Comparison of ENCODE assay signal across 1 cellular context in genomic region chr6:30748851-30749540, GRCh38.
A peak's percentile ranks its signal among the peaks of the same experiment; 100 is the strongest.
TF ChIP-seq lines count a peak whose summit lies in the region.

No MANE protein-coding gene starts in this region.

TF ChIP-seq in HepG2, 621 proteins besides CTCF, POLR2A, EP300 and RAD21 (continued from another document and continues in another):
- TF ChIP-seq RBFOX2 (IDR thresholded peaks at IDR 0.05; ENCODE audit: low read depth, low read length) (peak; percentile 81), LCORL (IDR thresholded peaks at IDR 0.05) (no peak), LCORL (CRISPR knock-in tag; IDR thresholded peaks at IDR 0.05) (peak; percentile 43), HMGA1 (CRISPR knock-in tag; conservative IDR thresholded peaks at IDR 0.05) (no peak), EHMT2 (IDR thresholded peaks at IDR 0.05; ENCODE audit: borderline replicate concordance, low read depth, low read length) (no peak), SKI (IDR thresholded peaks at IDR 0.05; ENCODE audit: partially characterized antibody) (peak; percentile 38), MED13 (CRISPR knock-in tag; IDR thresholded peaks at IDR 0.05) (no peak), CCDC6 (CRISPR knock-in tag; IDR thresholded peaks at IDR 0.05) (no peak), ZNF350 (CRISPR knock-in tag; IDR thresholded peaks at IDR 0.05; ENCODE audit: borderline replicate concordance, low read depth) (peak; percentile 62; the same call in 1 of the 2 replicates), ZNF263 (CRISPR knock-in tag; IDR thresholded peaks at IDR 0.05) (no peak), ZSCAN25 (CRISPR knock-in tag; IDR thresholded peaks at IDR 0.05) (no peak; the same call in 1 of the 2 replicates), USF2 (IDR thresholded peaks at IDR 0.05; ENCODE audit: low read depth, low read length) (no peak), USF2 (CRISPR knock-in tag; IDR thresholded peaks at IDR 0.05; ENCODE audit: borderline replicate concordance) (no peak), POLR2AphosphoS2 (IDR thresholded peaks at IDR 0.05; ENCODE audit: low read depth, low read length) (no peak), ZSCAN30 (CRISPR knock-in tag; IDR thresholded peaks at IDR 0.05) (no peak), ZBTB1 (CRISPR knock-in tag; IDR thresholded peaks at IDR 0.05; ENCODE audit: borderline replicate concordance) (0 out of 2 replicates have a peak, but pooled peaks have one; percentile 11), ARID4A (CRISPR knock-in tag; IDR thresholded peaks at IDR 0.05; ENCODE audit: borderline replicate concordance) (peak; percentile 44; the same call in 1 of the 2 replicates), SKIL (CRISPR knock-in tag; IDR thresholded peaks at IDR 0.05; ENCODE audit: borderline replicate concordance) (0 out of 2 replicates have a peak, but pooled peaks have one; percentile 16), ZNF451 (CRISPR knock-in tag; IDR thresholded peaks at IDR 0.05) (peak; percentile 65; the same call in 1 of the 2 replicates), ZNF782 (CRISPR knock-in tag; IDR thresholded peaks at IDR 0.05; ENCODE audit: borderline replicate concordance) (no peak), ZNF709 (CRISPR knock-in tag; IDR thresholded peaks at IDR 0.05) (no peak; the same call in 1 of the 2 replicates), CREBL2 (CRISPR knock-in tag; IDR thresholded peaks at IDR 0.05; ENCODE audit: borderline replicate concordance) (0 out of 2 replicates have a peak, but pooled peaks have one; percentile 52), MXD3 (CRISPR knock-in tag; IDR thresholded peaks at IDR 0.05) (0 out of 2 replicates have a peak, but pooled peaks have one; percentile 24), ZNF776 (CRISPR knock-in tag; IDR thresholded peaks at IDR 0.05) (no peak), ARNTL (CRISPR knock-in tag; IDR thresholded peaks at IDR 0.05) (no peak; the same call in 1 of the 2 replicates), PHF21A (CRISPR knock-in tag; IDR thresholded peaks at IDR 0.05) (peak; percentile 64; the same call in 1 of the 2 replicates), ZMYM4 (CRISPR knock-in tag; IDR thresholded peaks at IDR 0.05) (0 out of 2 replicates have a peak, but pooled peaks have one; percentile 37), PAF1 (CRISPR knock-in tag; IDR thresholded peaks at IDR 0.05) (no peak; the same call in 1 of the 2 replicates), ATF1 (CRISPR knock-in tag; IDR thresholded peaks at IDR 0.05) (no peak; the same call in 1 of the 2 replicates), ZNF639 (CRISPR knock-in tag; conservative IDR thresholded peaks at IDR 0.05) (no peak), HDAC1 (CRISPR knock-in tag; IDR thresholded peaks at IDR 0.05) (no peak; the same call in 1 of the 2 replicates), IRX3 (CRISPR knock-in tag; IDR thresholded peaks at IDR 0.05; ENCODE audit: borderline replicate concordance, low read depth) (no peak), YEATS2 (CRISPR knock-in tag; IDR thresholded peaks at IDR 0.05; ENCODE audit: borderline replicate concordance) (peak; percentile 49; the same call in 1 of the 2 replicates), ATF4 (CRISPR knock-in tag; IDR thresholded peaks at IDR 0.05) (0 out of 4 replicates have a peak, but pooled peaks of 1 of the 2 experiments have one; percentile 11), AFF4 (CRISPR knock-in tag; IDR thresholded peaks at IDR 0.05) (no peak; the same call in none of the 2 replicates), JARID2 (CRISPR knock-in tag; IDR thresholded peaks at IDR 0.05; ENCODE audit: insufficient replicate concordance) (no peak), ZNF343 (CRISPR knock-in tag; IDR thresholded peaks at IDR 0.05) (no peak), BRCA1 (CRISPR knock-in tag; IDR thresholded peaks at IDR 0.05) (no peak), ZNF841 (CRISPR knock-in tag; IDR thresholded peaks at IDR 0.05; ENCODE audit: borderline replicate concordance) (no peak), ZNF317 (CRISPR knock-in tag; IDR thresholded peaks at IDR 0.05) (0 out of 2 replicates have a peak, but pooled peaks have one; percentile 33), FOSL1 (CRISPR knock-in tag; IDR thresholded peaks at IDR 0.05; ENCODE audit: borderline replicate concordance) (no peak), ZNF597 (CRISPR knock-in tag; IDR thresholded peaks at IDR 0.05) (no peak), NFKBIZ (CRISPR knock-in tag; IDR thresholded peaks at IDR 0.05) (no peak), E2F2 (CRISPR knock-in tag; IDR thresholded peaks at IDR 0.05; ENCODE audit: borderline replicate concordance) (no peak), ZNF589 (CRISPR knock-in tag; conservative IDR thresholded peaks at IDR 0.05) (no peak), DMAP1 (CRISPR knock-in tag; IDR thresholded peaks at IDR 0.05) (no peak), ZZZ3 (CRISPR knock-in tag; IDR thresholded peaks at IDR 0.05; ENCODE audit: borderline replicate concordance) (no peak)
